ENCODE assay signal across 1 cellular context in the genomic region with DNA sequence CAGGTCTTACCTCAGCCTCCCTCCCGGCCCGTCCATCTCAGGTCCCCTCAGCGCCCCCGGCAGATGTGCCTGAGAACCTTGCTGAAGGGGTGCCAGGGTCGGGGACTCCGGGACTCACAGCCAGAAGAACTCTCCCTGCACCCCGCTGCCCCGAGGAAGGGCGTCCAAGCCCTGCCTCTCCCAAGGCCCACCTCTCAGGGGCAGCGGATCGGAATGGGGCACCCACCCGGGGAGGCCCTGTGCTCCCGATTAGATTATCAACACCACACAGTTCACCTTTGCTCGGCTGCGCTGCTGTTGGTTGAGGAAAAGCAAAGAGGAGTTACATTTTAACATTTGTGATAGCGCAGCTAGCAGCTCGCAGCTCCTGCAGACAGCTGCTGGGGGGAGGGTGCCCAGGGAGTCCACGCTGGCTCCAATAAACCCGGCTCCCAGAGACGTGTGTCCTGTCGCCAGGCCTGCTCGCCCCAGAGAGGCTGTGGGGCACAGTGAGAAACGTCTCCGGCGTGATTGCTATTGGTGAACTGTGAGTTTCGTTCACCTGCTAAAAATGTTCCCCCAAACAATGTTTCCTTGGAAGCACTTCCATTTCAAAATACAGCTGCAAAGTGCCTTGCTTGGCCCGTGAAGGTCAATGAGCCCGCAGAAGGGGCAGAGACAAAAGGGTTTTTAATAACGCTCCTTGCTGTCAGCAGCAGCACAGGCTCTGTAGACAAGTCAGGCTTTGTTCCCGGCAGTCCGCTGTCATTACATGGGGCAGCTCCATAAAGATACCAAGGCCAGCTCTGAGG.
TF ChIP-seq lines count a peak whose summit lies in the region.

No MANE protein-coding gene starts in this region.

TF ChIP-seq in K562, 482 proteins besides CTCF, POLR2A, EP300 and RAD21 (continued from another document and continues in another):
- TF ChIP-seq, protein P1, sequence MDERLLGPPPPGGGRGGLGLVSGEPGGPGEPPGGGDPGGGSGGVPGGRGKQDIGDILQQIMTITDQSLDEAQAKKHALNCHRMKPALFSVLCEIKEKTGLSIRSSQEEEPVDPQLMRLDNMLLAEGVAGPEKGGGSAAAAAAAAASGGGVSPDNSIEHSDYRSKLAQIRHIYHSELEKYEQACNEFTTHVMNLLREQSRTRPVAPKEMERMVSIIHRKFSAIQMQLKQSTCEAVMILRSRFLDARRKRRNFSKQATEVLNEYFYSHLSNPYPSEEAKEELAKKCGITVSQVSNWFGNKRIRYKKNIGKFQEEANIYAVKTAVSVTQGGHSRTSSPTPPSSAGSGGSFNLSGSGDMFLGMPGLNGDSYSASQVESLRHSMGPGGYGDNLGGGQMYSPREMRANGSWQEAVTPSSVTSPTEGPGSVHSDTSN (CRISPR knock-in tag; IDR thresholded peaks at IDR 0.05; ENCODE audit: low read depth), result no peak
- TF ChIP-seq, protein P1 (tag; conservative IDR thresholded peaks at IDR 0.05; ENCODE audit: low read depth), result no peak
- no peak for TF ChIP-seq ZNF77 (CRISPR knock-in tag; IDR thresholded peaks at IDR 0.05)
- TF ChIP-seq SIRT6 (IDR thresholded peaks at IDR 0.05; ENCODE audit: low read depth, low read length), result no peak
- TF ChIP-seq ZNF707 (CRISPR knock-in tag; conservative IDR thresholded peaks at IDR 0.05), result no peak
- no peak for TF ChIP-seq ZNF197 (CRISPR knock-in tag; IDR thresholded peaks at IDR 0.05; ENCODE audit: low read depth)
- TF ChIP-seq, protein P2, sequence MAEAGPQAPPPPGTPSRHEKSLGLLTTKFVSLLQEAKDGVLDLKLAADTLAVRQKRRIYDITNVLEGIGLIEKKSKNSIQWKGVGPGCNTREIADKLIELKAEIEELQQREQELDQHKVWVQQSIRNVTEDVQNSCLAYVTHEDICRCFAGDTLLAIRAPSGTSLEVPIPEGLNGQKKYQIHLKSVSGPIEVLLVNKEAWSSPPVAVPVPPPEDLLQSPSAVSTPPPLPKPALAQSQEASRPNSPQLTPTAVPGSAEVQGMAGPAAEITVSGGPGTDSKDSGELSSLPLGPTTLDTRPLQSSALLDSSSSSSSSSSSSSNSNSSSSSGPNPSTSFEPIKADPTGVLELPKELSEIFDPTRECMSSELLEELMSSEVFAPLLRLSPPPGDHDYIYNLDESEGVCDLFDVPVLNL (CRISPR knock-in tag; IDR thresholded peaks at IDR 0.05; ENCODE audit: low read depth), result no peak
- TF ChIP-seq, protein P3, sequence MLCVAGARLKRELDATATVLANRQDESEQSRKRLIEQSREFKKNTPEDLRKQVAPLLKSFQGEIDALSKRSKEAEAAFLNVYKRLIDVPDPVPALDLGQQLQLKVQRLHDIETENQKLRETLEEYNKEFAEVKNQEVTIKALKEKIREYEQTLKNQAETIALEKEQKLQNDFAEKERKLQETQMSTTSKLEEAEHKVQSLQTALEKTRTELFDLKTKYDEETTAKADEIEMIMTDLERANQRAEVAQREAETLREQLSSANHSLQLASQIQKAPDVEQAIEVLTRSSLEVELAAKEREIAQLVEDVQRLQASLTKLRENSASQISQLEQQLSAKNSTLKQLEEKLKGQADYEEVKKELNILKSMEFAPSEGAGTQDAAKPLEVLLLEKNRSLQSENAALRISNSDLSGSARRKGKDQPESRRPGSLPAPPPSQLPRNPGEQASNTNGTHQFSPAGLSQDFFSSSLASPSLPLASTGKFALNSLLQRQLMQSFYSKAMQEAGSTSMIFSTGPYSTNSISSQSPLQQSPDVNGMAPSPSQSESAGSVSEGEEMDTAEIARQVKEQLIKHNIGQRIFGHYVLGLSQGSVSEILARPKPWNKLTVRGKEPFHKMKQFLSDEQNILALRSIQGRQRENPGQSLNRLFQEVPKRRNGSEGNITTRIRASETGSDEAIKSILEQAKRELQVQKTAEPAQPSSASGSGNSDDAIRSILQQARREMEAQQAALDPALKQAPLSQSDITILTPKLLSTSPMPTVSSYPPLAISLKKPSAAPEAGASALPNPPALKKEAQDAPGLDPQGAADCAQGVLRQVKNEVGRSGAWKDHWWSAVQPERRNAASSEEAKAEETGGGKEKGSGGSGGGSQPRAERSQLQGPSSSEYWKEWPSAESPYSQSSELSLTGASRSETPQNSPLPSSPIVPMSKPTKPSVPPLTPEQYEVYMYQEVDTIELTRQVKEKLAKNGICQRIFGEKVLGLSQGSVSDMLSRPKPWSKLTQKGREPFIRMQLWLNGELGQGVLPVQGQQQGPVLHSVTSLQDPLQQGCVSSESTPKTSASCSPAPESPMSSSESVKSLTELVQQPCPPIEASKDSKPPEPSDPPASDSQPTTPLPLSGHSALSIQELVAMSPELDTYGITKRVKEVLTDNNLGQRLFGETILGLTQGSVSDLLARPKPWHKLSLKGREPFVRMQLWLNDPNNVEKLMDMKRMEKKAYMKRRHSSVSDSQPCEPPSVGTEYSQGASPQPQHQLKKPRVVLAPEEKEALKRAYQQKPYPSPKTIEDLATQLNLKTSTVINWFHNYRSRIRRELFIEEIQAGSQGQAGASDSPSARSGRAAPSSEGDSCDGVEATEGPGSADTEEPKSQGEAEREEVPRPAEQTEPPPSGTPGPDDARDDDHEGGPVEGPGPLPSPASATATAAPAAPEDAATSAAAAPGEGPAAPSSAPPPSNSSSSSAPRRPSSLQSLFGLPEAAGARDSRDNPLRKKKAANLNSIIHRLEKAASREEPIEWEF (CRISPR knock-in tag; IDR thresholded peaks at IDR 0.05), result no peak
- peak; percentile 42 for TF ChIP-seq CBFA2T2 (conservative IDR thresholded peaks at IDR 0.05)
- no peak for TF ChIP-seq SLC30A9 (CRISPR knock-in tag; IDR thresholded peaks at IDR 0.05)
- no peak for TF ChIP-seq CHD4 (IDR thresholded peaks at IDR 0.05; ENCODE audit: insufficient read depth, insufficient replicate concordance, low read depth, low read length, poor library complexity, severe bottlenecking)
- TF ChIP-seq, protein P4, sequence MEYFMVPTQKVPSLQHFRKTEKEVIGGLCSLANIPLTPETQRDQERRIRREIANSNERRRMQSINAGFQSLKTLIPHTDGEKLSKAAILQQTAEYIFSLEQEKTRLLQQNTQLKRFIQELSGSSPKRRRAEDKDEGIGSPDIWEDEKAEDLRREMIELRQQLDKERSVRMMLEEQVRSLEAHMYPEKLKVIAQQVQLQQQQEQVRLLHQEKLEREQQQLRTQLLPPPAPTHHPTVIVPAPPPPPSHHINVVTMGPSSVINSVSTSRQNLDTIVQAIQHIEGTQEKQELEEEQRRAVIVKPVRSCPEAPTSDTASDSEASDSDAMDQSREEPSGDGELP (CRISPR knock-in tag; IDR thresholded peaks at IDR 0.05; ENCODE audit: borderline replicate concordance), result 0 out of 2 replicates have a peak, but pooled peaks have one; percentile 65
- peak; percentile 68 for TF ChIP-seq ARID1B (IDR thresholded peaks at IDR 0.05)
- no peak for TF ChIP-seq ZNF696 (CRISPR knock-in tag; conservative IDR thresholded peaks at IDR 0.05)
- TF ChIP-seq, protein P5, sequence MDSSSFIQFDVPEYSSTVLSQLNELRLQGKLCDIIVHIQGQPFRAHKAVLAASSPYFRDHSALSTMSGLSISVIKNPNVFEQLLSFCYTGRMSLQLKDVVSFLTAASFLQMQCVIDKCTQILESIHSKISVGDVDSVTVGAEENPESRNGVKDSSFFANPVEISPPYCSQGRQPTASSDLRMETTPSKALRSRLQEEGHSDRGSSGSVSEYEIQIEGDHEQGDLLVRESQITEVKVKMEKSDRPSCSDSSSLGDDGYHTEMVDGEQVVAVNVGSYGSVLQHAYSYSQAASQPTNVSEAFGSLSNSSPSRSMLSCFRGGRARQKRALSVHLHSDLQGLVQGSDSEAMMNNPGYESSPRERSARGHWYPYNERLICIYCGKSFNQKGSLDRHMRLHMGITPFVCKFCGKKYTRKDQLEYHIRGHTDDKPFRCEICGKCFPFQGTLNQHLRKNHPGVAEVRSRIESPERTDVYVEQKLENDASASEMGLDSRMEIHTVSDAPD (CRISPR knock-in tag; IDR thresholded peaks at IDR 0.05), result no peak
- no peak for TF ChIP-seq CREB1 (IDR thresholded peaks at IDR 0.05)
- no peak for TF ChIP-seq CREB1 (CRISPR knock-in tag; IDR thresholded peaks at IDR 0.05)
- TF ChIP-seq ZNF121 (CRISPR knock-in tag; conservative IDR thresholded peaks at IDR 0.05), result no peak
- no peak for TF ChIP-seq GABPB2 (CRISPR knock-in tag; conservative IDR thresholded peaks at IDR 0.05)
- TF ChIP-seq SRSF7 (optimal IDR thresholded peaks at IDR 0.05; ENCODE audit: low read depth, low read length), result no peak
- TF ChIP-seq, protein P6, sequence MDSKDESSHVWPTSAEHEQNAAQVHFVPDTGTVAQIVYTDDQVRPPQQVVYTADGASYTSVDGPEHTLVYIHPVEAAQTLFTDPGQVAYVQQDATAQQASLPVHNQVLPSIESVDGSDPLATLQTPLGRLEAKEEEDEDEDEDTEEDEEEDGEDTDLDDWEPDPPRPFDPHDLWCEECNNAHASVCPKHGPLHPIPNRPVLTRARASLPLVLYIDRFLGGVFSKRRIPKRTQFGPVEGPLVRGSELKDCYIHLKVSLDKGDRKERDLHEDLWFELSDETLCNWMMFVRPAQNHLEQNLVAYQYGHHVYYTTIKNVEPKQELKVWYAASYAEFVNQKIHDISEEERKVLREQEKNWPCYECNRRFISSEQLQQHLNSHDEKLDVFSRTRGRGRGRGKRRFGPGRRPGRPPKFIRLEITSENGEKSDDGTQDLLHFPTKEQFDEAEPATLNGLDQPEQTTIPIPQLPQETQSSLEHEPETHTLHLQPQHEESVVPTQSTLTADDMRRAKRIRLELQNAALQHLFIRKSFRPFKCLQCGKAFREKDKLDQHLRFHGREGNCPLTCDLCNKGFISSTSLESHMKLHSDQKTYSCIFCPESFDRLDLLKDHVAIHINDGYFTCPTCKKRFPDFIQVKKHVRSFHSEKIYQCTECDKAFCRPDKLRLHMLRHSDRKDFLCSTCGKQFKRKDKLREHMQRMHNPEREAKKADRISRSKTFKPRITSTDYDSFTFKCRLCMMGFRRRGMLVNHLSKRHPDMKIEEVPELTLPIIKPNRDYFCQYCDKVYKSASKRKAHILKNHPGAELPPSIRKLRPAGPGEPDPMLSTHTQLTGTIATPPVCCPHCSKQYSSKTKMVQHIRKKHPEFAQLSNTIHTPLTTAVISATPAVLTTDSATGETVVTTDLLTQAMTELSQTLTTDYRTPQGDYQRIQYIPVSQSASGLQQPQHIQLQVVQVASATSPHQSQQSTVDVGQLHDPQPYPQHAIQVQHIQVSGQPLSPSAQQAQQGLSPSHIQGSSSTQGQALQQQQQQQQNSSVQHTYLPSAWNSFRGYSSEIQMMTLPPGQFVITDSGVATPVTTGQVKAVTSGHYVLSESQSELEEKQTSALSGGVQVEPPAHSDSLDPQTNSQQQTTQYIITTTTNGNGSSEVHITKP (IDR thresholded peaks at IDR 0.05; ENCODE audit: partially characterized antibody), result no peak
- TF ChIP-seq CAMTA2 (CRISPR knock-in tag; conservative IDR thresholded peaks at IDR 0.05), result no peak
- peak; percentile 19 for TF ChIP-seq HNRNPLL (IDR thresholded peaks at IDR 0.05; ENCODE audit: low read depth, low read length, poor library complexity, severe bottlenecking)
- TF ChIP-seq ZNF589 (CRISPR knock-in tag; IDR thresholded peaks at IDR 0.05; ENCODE audit: low read depth), result no peak
- no peak for TF ChIP-seq FOXM1 (IDR thresholded peaks at IDR 0.05; ENCODE audit: low read depth)
- TF ChIP-seq FOXM1 (CRISPR knock-in tag; IDR thresholded peaks at IDR 0.05; ENCODE audit: low read depth), result no peak
- TF ChIP-seq MCM5 (IDR thresholded peaks at IDR 0.05; ENCODE audit: low read depth), result no peak
- no peak for TF ChIP-seq ZBTB1 (CRISPR knock-in tag; IDR thresholded peaks at IDR 0.05; ENCODE audit: borderline replicate concordance, low read depth)
- no peak for TF ChIP-seq MTA1 (IDR thresholded peaks at IDR 0.05; ENCODE audit: borderline replicate concordance)
- TF ChIP-seq CBFA2T3 (IDR thresholded peaks at IDR 0.05), result peak; percentile 70
- TF ChIP-seq ZNF282 (CRISPR knock-in tag; IDR thresholded peaks at IDR 0.05), result no peak
- no peak for TF ChIP-seq BRD4 (IDR thresholded peaks at IDR 0.05)
- TF ChIP-seq XRCC4 (IDR thresholded peaks at IDR 0.05; ENCODE audit: extremely low read depth, insufficient read depth, insufficient read length), result no peak
- no peak for TF ChIP-seq ZNF668 (CRISPR knock-in tag; IDR thresholded peaks at IDR 0.05)
- TF ChIP-seq, protein P7, sequence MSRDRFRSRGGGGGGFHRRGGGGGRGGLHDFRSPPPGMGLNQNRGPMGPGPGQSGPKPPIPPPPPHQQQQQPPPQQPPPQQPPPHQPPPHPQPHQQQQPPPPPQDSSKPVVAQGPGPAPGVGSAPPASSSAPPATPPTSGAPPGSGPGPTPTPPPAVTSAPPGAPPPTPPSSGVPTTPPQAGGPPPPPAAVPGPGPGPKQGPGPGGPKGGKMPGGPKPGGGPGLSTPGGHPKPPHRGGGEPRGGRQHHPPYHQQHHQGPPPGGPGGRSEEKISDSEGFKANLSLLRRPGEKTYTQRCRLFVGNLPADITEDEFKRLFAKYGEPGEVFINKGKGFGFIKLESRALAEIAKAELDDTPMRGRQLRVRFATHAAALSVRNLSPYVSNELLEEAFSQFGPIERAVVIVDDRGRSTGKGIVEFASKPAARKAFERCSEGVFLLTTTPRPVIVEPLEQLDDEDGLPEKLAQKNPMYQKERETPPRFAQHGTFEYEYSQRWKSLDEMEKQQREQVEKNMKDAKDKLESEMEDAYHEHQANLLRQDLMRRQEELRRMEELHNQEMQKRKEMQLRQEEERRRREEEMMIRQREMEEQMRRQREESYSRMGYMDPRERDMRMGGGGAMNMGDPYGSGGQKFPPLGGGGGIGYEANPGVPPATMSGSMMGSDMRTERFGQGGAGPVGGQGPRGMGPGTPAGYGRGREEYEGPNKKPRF (IDR thresholded peaks at IDR 0.05; ENCODE audit: low read depth, low read length), result no peak
- TF ChIP-seq, protein P8, sequence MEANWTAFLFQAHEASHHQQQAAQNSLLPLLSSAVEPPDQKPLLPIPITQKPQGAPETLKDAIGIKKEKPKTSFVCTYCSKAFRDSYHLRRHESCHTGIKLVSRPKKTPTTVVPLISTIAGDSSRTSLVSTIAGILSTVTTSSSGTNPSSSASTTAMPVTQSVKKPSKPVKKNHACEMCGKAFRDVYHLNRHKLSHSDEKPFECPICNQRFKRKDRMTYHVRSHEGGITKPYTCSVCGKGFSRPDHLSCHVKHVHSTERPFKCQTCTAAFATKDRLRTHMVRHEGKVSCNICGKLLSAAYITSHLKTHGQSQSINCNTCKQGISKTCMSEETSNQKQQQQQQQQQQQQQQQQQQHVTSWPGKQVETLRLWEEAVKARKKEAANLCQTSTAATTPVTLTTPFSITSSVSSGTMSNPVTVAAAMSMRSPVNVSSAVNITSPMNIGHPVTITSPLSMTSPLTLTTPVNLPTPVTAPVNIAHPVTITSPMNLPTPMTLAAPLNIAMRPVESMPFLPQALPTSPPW (CRISPR knock-in tag; IDR thresholded peaks at IDR 0.05), result peak; percentile 37; the same call in 1 of the 2 replicates
- TF ChIP-seq HDAC1 (IDR thresholded peaks at IDR 0.05), result no peak
- TF ChIP-seq KDM2B (CRISPR knock-in tag; IDR thresholded peaks at IDR 0.05), result no peak
- TF ChIP-seq, protein P9, sequence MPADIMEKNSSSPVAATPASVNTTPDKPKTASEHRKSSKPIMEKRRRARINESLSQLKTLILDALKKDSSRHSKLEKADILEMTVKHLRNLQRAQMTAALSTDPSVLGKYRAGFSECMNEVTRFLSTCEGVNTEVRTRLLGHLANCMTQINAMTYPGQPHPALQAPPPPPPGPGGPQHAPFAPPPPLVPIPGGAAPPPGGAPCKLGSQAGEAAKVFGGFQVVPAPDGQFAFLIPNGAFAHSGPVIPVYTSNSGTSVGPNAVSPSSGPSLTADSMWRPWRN (IDR thresholded peaks at IDR 0.05; ENCODE audit: low read depth), result no peak
- TF ChIP-seq ILF3 (IDR thresholded peaks at IDR 0.05; ENCODE audit: borderline replicate concordance), result no peak
- TF ChIP-seq ZNF551 (CRISPR knock-in tag; IDR thresholded peaks at IDR 0.05), result no peak
